23 cellular contexts compared by ENCODE assay signal in the genomic region with DNA sequence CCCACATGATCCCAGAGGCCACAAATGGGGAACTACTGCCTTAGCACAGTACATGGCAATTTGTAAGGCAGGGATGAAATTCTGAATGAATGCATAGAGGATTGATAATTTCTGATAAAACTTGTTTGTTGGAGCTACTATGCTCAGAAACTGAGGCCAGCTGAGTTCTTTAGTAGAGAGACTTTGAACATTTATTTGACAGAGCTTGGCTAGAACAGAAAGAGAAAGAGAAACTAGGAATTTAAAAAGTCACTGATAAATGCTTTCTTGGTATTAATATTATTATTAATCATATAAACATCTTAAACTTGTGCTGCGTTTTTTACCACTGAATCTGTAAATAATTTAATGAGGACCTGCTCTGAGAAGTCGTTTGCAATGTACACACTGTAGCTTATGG.
"Had no signal": no experiment of that assay in that cellular context is flagged by ENCODE, and none has a peak within 500 bp of the region (broad histone marks: within the 10 kb centered on the region; RNA-seq: fewer than 3 reads in every experiment).

No MANE protein-coding gene starts in this region.

- H3K4me1 ChIP-seq: SJSA1 had no signal

- H3K9me3 ChIP-seq: MG63, SJSA1 had no signal

- H3K36me3 ChIP-seq: MG63, SJSA1 had no signal

- ATAC-seq: HepG2 had no signal

- H3K27me3 ChIP-seq: MG63, SJSA1 had no signal

- H3K27ac ChIP-seq: SJSA1, SK-N-MC had no signal

- H3K4me3 ChIP-seq: MG63, SJSA1, SK-N-MC had no signal

- DNase-seq: IMR-90; Karpas-422; KG1; MG63; NCI-H1092 treated with DMSO at 0.1 percent for 48 hours; NCI-H1436; NCI-H187; NCI-H2029; NCI-H2081 treated with DMSO at 0.1 percent for 48 hours; NCI-H2171; NCI-H226; NCI-H446; NCI-H510A; NCI-H524 treated with DMSO at 0.1 percent for 48 hours; NCI-H69; NCI-H774; NK-92 treated with Interleukin-12 subunit alpha and Interleukin-12 subunit beta, amount 100 ng/mL, for 24 hours; Right ventricle myocardium superior; RPMI8226; SIG-M5 had no signal
